Comparison of ENCODE assay signal across 29 cellular contexts in genomic region chr2:241553512-241553830, GRCh38.
"Had no signal": no experiment of that assay in that cellular context is flagged by ENCODE, and none has a peak within 500 bp of the region (broad histone marks: within the 10 kb centered on the region; RNA-seq: fewer than 3 reads in every experiment).

No MANE protein-coding gene starts in this region.

- DNase-seq: naive thymus-derived CD4-positive, alpha-beta T cell; natural killer cell; occipital lobe; ovary; psoas muscle; spleen; stimulated activated CD4-positive, alpha-beta T cell treated with anti-CD3 and anti-CD28 coated beads, Interleukin-12 subunit alpha, Interleukin-12 subunit beta, amount 100 ng/mL, for 4 hours; stimulated activated CD4-positive, alpha-beta T cell treated with anti-CD3 and anti-CD28 coated beads, Interleukin-1b, Interleukin-23, amount 100 ng/mL, for 48 hours; stimulated activated CD4-positive, alpha-beta T cell treated with anti-CD3 and anti-CD28 coated beads, Interleukin-4, amount 100 ng/mL, for 1 hour; stimulated activated CD4-positive, alpha-beta T cell treated with anti-CD3 and anti-CD28 coated beads, Interleukin-4, amount 100 ng/mL, for 4 hours; stimulated activated CD8-positive, alpha-beta memory T cell treated with anti-CD3 and anti-CD28 coated beads, Interleukin-4, amount 100 ng/mL, for 48 hours; stimulated activated naive CD4-positive, alpha-beta T cell; stimulated activated naive CD8-positive, alpha-beta T cell treated with anti-CD3 and anti-CD28 coated beads, Interleukin-15, amount 100 ng/mL, for 72 hours; stimulated activated naive CD8-positive, alpha-beta T cell treated with anti-CD3 and anti-CD28 coated beads, Interleukin-15, Interleukin-2, amounts not matched to agents 100 U/mL and 50 U/mL, for 24 hours; thyroid gland; upper lobe of left lung had no signal

- ATAC-seq: naive thymus-derived CD4-positive, alpha-beta T cell; natural killer cell; psoas muscle; right cardiac atrium; sciatic nerve; stimulated activated memory B cell treated with anti-CD40 and anti-IgM and Interleukin-4, amounts not matched to agents 10 μg/mL and 1 μg/mL and 100 μg/mL, for 72 hours; stimulated activated naive CD8-positive, alpha-beta T cell treated with anti-CD3 and anti-CD28 coated beads, Interleukin-15, amount 100 ng/mL, for 72 hours; stimulated activated naive CD8-positive, alpha-beta T cell treated with anti-CD3 and anti-CD28 coated beads, Interleukin-15, Interleukin-2, amounts not matched to agents 100 U/mL and 50 U/mL, for 24 hours had no signal

- H3K9me3 ChIP-seq: ovary, thyroid gland, upper lobe of left lung, vagina had no signal

- H3K4me3 Mint-ChIP-seq: naive thymus-derived CD4-positive, alpha-beta T cell; natural killer cell; nephron; neural progenitor cell; stimulated activated memory B cell treated with anti-CD40 and anti-IgM and Interleukin-4, amounts not matched to agents 10 μg/mL and 1 μg/mL and 100 μg/mL, for 72 hours; stimulated activated naive CD8-positive, alpha-beta T cell treated with anti-CD3 and anti-CD28 coated beads, Interleukin-15, amount 100 ng/mL, for 72 hours had no signal

- H3K27ac ChIP-seq: neural progenitor cell, ovary, parathyroid adenoma, psoas muscle, skin epidermis, thoracic aorta, thyroid gland, tibial nerve, vagina had no signal

- H2AFZ ChIP-seq: neural progenitor cell, parathyroid adenoma had no signal

- H3K9ac ChIP-seq: neural progenitor cell, parathyroid adenoma had no signal

- H3K4me2 ChIP-seq: neural progenitor cell, smooth muscle cell had no signal

- H3K4me1 ChIP-seq: neural progenitor cell, parathyroid adenoma, vagina had no signal

- H3K27ac Mint-ChIP-seq: naive thymus-derived CD4-positive, alpha-beta T cell; natural killer cell; nephron; progenitor cell of endocrine pancreas; stimulated activated memory B cell treated with anti-CD40 and anti-IgM and Interleukin-4, amounts not matched to agents 10 μg/mL and 1 μg/mL and 100 μg/mL, for 72 hours; stimulated activated naive CD8-positive, alpha-beta T cell treated with anti-CD3 and anti-CD28 coated beads, Interleukin-15, amount 100 ng/mL, for 72 hours had no signal

- H3K36me3 ChIP-seq: neural progenitor cell, ovary, spleen, thoracic aorta, thyroid gland, tibial nerve, upper lobe of left lung, vagina had no signal

- H3K4me3 ChIP-seq: neural progenitor cell, ovary, psoas muscle, smooth muscle cell, thoracic aorta, thyroid gland, tibial nerve, upper lobe of left lung, vagina had no signal

- H3K4me1 Mint-ChIP-seq: stimulated activated memory B cell treated with anti-CD40 and anti-IgM and Interleukin-4, amounts not matched to agents 10 μg/mL and 1 μg/mL and 100 μg/mL, for 72 hours had no signal

- H3K79me2 ChIP-seq: parathyroid adenoma had no signal

- H3K36me3 Mint-ChIP-seq: neural progenitor cell had no signal

- H3K27me3 ChIP-seq: ovary, thyroid gland, upper lobe of left lung, vagina had no signal

- FAIRE-seq: urothelium cell line had no signal
